ENCODE assay signal across 22 cellular contexts in genomic region chr12:48070731-48071130, GRCh38. TPM values are rescaled to one million over a fixed set of nuclear protein-coding genes. Genes with fewer than 3 reads are reported as not detected.
A peak's percentile ranks its signal among the peaks of the same experiment; 100 is the strongest.
DNase-seq lines count a peak whose midpoint lies in the region; ATAC-seq and TF ChIP-seq lines count a peak whose summit lies in the region.
"Had no signal": no experiment of that assay in that cellular context is flagged by ENCODE, and none has a peak within 500 bp of the region (broad histone marks: within the 10 kb centered on the region; RNA-seq: fewer than 3 reads in every experiment).

No MANE protein-coding gene starts in this region.

- H3K36me3 ChIP-seq in SJSA1: no peaks in the 10 kb centered on the region
- H3K36me3 ChIP-seq in upper lobe of right lung: peaks cover 75% of the 10 kb centered on the region

- peaks cover 83% of the 10 kb centered on the region for H3K27me3 ChIP-seq in SJSA1 (replicated peaks)
- H3K27me3 ChIP-seq in upper lobe of right lung: no peaks in the 10 kb centered on the region
- H3K27me3 ChIP-seq: BLaER1 treated with 17β-estradiol and CSF1 and Interleukin-3, amounts not matched to agents 10 nM and 100 nM had no signal

- no peaks in the 10 kb centered on the region for H3K27me3 Mint-ChIP-seq in T-helper 1 cell treated with Interleukin-12 subunit alpha and Interleukin-12 subunit beta and Interleukin-4 antibody, amounts not matched to agents 30 μg/mL and 1 μg/mL, for 36 hours (ENCODE audit: low read depth)
- H3K27me3 Mint-ChIP-seq in neural crest cell (ENCODE audit: low read depth): no peaks in the 10 kb centered on the region
- H3K27me3 Mint-ChIP-seq in stimulated activated naive B cell treated with anti-CD40 and anti-IgM and Interleukin-4, amounts not matched to agents 10 μg/mL and 1 μg/mL and 100 μg/mL, for 72 hours: no peaks in the 10 kb centered on the region
- H3K27me3 Mint-ChIP-seq: B cell; CD4-positive, alpha-beta memory T cell; CD4-positive, CD25-positive, alpha-beta regulatory T cell; CD8-positive, alpha-beta memory T cell had no signal

- H3K4me3 Mint-ChIP-seq in T-helper 1 cell treated with Interleukin-12 subunit alpha and Interleukin-12 subunit beta and Interleukin-4 antibody, amounts not matched to agents 30 μg/mL and 1 μg/mL, for 36 hours: no peak overlapping the region
- H3K4me3 Mint-ChIP-seq in neural crest cell: no peak overlapping the region
- no peak overlapping the region for H3K4me3 Mint-ChIP-seq in stimulated activated naive B cell treated with anti-CD40 and anti-IgM and Interleukin-4, amounts not matched to agents 10 μg/mL and 1 μg/mL and 100 μg/mL, for 72 hours
- H3K4me3 Mint-ChIP-seq: B cell; CD4-positive, alpha-beta memory T cell; CD4-positive, CD25-positive, alpha-beta regulatory T cell; CD8-positive, alpha-beta memory T cell had no signal

- no peaks in the 10 kb centered on the region for H3K9me3 Mint-ChIP-seq in T-helper 1 cell treated with Interleukin-12 subunit alpha and Interleukin-12 subunit beta and Interleukin-4 antibody, amounts not matched to agents 30 μg/mL and 1 μg/mL, for 36 hours
- H3K9me3 Mint-ChIP-seq in neural crest cell: no peaks in the 10 kb centered on the region
- no peaks in the 10 kb centered on the region for H3K9me3 Mint-ChIP-seq in stimulated activated naive B cell treated with anti-CD40 and anti-IgM and Interleukin-4, amounts not matched to agents 10 μg/mL and 1 μg/mL and 100 μg/mL, for 72 hours
- H3K9me3 Mint-ChIP-seq: CD4-positive, alpha-beta memory T cell; CD4-positive, CD25-positive, alpha-beta regulatory T cell; CD8-positive, alpha-beta memory T cell had no signal

- no peak for ATAC-seq in stimulated activated naive B cell treated with anti-CD40 and anti-IgM and Interleukin-4, amounts not matched to agents 10 μg/mL and 1 μg/mL and 100 μg/mL, for 72 hours (replicated peaks)
- no peak for ATAC-seq in upper lobe of right lung
- ATAC-seq: A549 had no signal

- intact Hi-C loops in upper lobe of right lung (cut with DNase I): no loop called here

- H3K4me3 ChIP-seq in SJSA1 (no peak overlapping the region), upper lobe of right lung (no peak overlapping the region)
- H3K4me3 ChIP-seq: A549; BLaER1 treated with 17β-estradiol and CSF1 and Interleukin-3, amounts not matched to agents 10 nM and 100 nM had no signal

- peaks cover 37% of the 10 kb centered on the region for H3K36me3 Mint-ChIP-seq in T-helper 1 cell treated with Interleukin-12 subunit alpha and Interleukin-12 subunit beta and Interleukin-4 antibody, amounts not matched to agents 30 μg/mL and 1 μg/mL, for 36 hours (ENCODE audit: low read depth)
- H3K36me3 Mint-ChIP-seq in neural crest cell (ENCODE audit: low read depth): peaks cover 15% of the 10 kb centered on the region
- H3K36me3 Mint-ChIP-seq in stimulated activated naive B cell treated with anti-CD40 and anti-IgM and Interleukin-4, amounts not matched to agents 10 μg/mL and 1 μg/mL and 100 μg/mL, for 72 hours: peaks cover 30 to 48% of the 10 kb centered on the region in 2 donors

- TF ChIP-seq CTCF in neural crest cell (conservative IDR thresholded peaks at IDR 0.05): no peak
- no peak for TF ChIP-seq CTCF in upper lobe of right lung (IDR thresholded peaks at IDR 0.05)

- H3K4me1 ChIP-seq in SJSA1 (replicated peaks): no peaks in the 10 kb centered on the region
- H3K4me1 ChIP-seq in upper lobe of right lung: no peaks in the 10 kb centered on the region
- H3K4me1 ChIP-seq: A549; BLaER1 treated with 17β-estradiol and CSF1 and Interleukin-3, amounts not matched to agents 10 nM and 100 nM had no signal

- DNase-seq in T-helper 1 cell (no peak), SJSA1 (ENCODE audit: low read depth in 1 of 2, low spot score in 2 of 2) (peak; percentile 68 to 85), neural crest cell (ENCODE audit: low read depth, low spot score) (no peak), upper lobe of right lung (no peak)
- DNase-seq in stimulated activated naive B cell treated with anti-CD40 and anti-IgM and Interleukin-4, amounts not matched to agents 10 μg/mL and 1 μg/mL and 100 μg/mL, for 72 hours: no peak
- no peak for DNase-seq in stimulated activated CD8-positive, alpha-beta memory T cell treated with anti-CD3 and anti-CD28 coated beads, Interleukin-4, amount 100 ng/mL, for 48 hours
- DNase-seq: AML-193; CD4-positive, alpha-beta memory T cell; CD4-positive, CD25-positive, alpha-beta regulatory T cell; CD8-positive, alpha-beta memory T cell; COR-L47; DMS 273 treated with DMSO at 0.1 percent for 48 hours; DMS153; DMS53; DMS79; GF-D8 had no signal

- no peak overlapping the region for H3K27ac ChIP-seq in SJSA1
- no peak overlapping the region for H3K27ac ChIP-seq in upper lobe of right lung
- H3K27ac ChIP-seq: 22Rv1; A549; BLaER1 treated with 17β-estradiol and CSF1 and Interleukin-3, amounts not matched to agents 10 nM and 100 nM; C4-2B had no signal

- peaks cover 7% of the 10 kb centered on the region for H3K4me1 Mint-ChIP-seq in T-helper 1 cell treated with Interleukin-12 subunit alpha and Interleukin-12 subunit beta and Interleukin-4 antibody, amounts not matched to agents 30 μg/mL and 1 μg/mL, for 36 hours (ENCODE audit: low read depth)
- H3K4me1 Mint-ChIP-seq in neural crest cell: no peaks in the 10 kb centered on the region
- peaks cover 12 to 19% of the 10 kb centered on the region in 2 donors for H3K4me1 Mint-ChIP-seq in stimulated activated naive B cell treated with anti-CD40 and anti-IgM and Interleukin-4, amounts not matched to agents 10 μg/mL and 1 μg/mL and 100 μg/mL, for 72 hours
- H3K4me1 Mint-ChIP-seq: B cell; CD4-positive, alpha-beta memory T cell had no signal

- H3K27ac Mint-ChIP-seq in T-helper 1 cell treated with Interleukin-12 subunit alpha and Interleukin-12 subunit beta and Interleukin-4 antibody, amounts not matched to agents 30 μg/mL and 1 μg/mL, for 36 hours: peak overlapping the region; percentile 32
- peak overlapping the region; percentile 19 for H3K27ac Mint-ChIP-seq in neural crest cell (ENCODE audit: unreplicated experiment)
- H3K27ac Mint-ChIP-seq in stimulated activated naive B cell treated with anti-CD40 and anti-IgM and Interleukin-4, amounts not matched to agents 10 μg/mL and 1 μg/mL and 100 μg/mL, for 72 hours: peak overlapping the region; percentile 57
- H3K27ac Mint-ChIP-seq: B cell had no signal

- H3K9me3 ChIP-seq in SJSA1 (replicated peaks) (no peaks in the 10 kb centered on the region), upper lobe of right lung (no peaks in the 10 kb centered on the region)
- H3K9me3 ChIP-seq: A549; BLaER1 treated with 17β-estradiol and CSF1 and Interleukin-3, amounts not matched to agents 10 nM and 100 nM had no signal

RNA-seq across cellular contexts. Expression of gene SENP1, which starts 35.1 kb away (rescaled TPM):
- total RNA-seq in SJSA1 (2014; rRNA removed; shearing (Covaris generic)): 36.2 and 49.5 TPM in 2 replicates
- total RNA-seq in neural crest cell (44.0 and 46.9 TPM in 2 replicates), upper lobe of right lung (16.9 TPM)

RNA-seq across cellular contexts. Expression of gene PFKM, which starts 48.4 kb away (rescaled TPM):
- total RNA-seq in SJSA1 (2014; rRNA removed; shearing (Covaris generic)): 791 and 920 TPM in 2 replicates
- total RNA-seq in neural crest cell (129 and 132 TPM in 2 replicates), upper lobe of right lung (41.8 TPM)

Comparison
In these comparisons a context has a peak if more than half of its experiments do, and no peak if none do; other contexts are left out.
1. DNase-seq: peak in SJSA1 (2 of 2); none in T-helper 1 cell (0 of 5), neural crest cell (single experiment), stimulated activated naive B cell treated with anti-CD40 and anti-IgM and Interleukin-4, amounts not matched to agents 10 μg/mL and 1 μg/mL and 100 μg/mL, for 72 hours (single experiment), stimulated activated CD8-positive, alpha-beta memory T cell treated with anti-CD3 and anti-CD28 coated beads, Interleukin-4, amount 100 ng/mL, for 48 hours (single experiment) and upper lobe of right lung (single experiment).
2. Peak in every context shown above with its lines, with median percentiles within 50 percentile points of each other: H3K27ac Mint-ChIP-seq.